In genomic region chr6:125611573-125612399, GRCh38 we compare ENCODE assay signal across 8 cellular contexts.
DNase-seq lines count a peak whose midpoint lies in the region; ATAC-seq and TF ChIP-seq lines count a peak whose summit lies in the region.

No MANE protein-coding gene starts in this region.

- H3K9me2 ChIP-seq in SK-N-SH, result no peaks in the 10 kb centered on the region

- H4K20me1 ChIP-seq in SK-N-SH (ENCODE audit: insufficient read depth), result no peaks in the 10 kb centered on the region

- H3K27ac ChIP-seq in SK-N-SH (ENCODE audit: low read depth in 2 of 2, low read length in 1 of 2) (no peak overlapping the region), lung (ENCODE audit: low read depth in 1 of 2, low read length in 1 of 2) (peak overlapping the region; percentile 4 to 23), tibial artery (peak overlapping the region; percentile 75 to 78)

- H3K4me2 ChIP-seq in SK-N-SH, result peak overlapping the region; percentile 37; the same call in 1 of the 2 replicates

- CTCF ChIA-PET in SK-N-SH (lab: Yijun Ruan, JAX), result no interaction called here

- TF ChIP-seq CTCF in SK-N-SH (IDR thresholded peaks at IDR 0.05), result no peak
- TF ChIP-seq CTCF in lung (IDR thresholded peaks at IDR 0.05; ENCODE audit: control extremely low read depth, extremely low read depth), result no peak
- no peak for TF ChIP-seq CTCF in tibial artery (IDR thresholded peaks at IDR 0.05)

- no peaks in the 10 kb centered on the region for H3K27me3 ChIP-seq in SK-N-SH (ENCODE audit: insufficient read depth)
- H3K27me3 ChIP-seq in lung (ENCODE audit: control insufficient read depth, insufficient read depth), result no peaks in the 10 kb centered on the region
- H3K27me3 ChIP-seq in tibial artery, result no peaks in the 10 kb centered on the region

- POLR2A ChIA-PET in SK-N-SH (lab: Yijun Ruan, JAX), result no interaction called here

- no peaks in the 10 kb centered on the region for H3K9me3 ChIP-seq in SK-N-SH
- H3K9me3 ChIP-seq in lung (ENCODE audit: control insufficient read depth in 2 of 2, insufficient read depth in 1 of 2, low read length in 1 of 2), result no peaks in the 10 kb centered on the region
- no peaks in the 10 kb centered on the region for H3K9me3 ChIP-seq in tibial artery

- TF ChIP-seq EP300 in SK-N-SH (IDR thresholded peaks at IDR 0.05; ENCODE audit: borderline replicate concordance in 1 of 2, low read depth in 1 of 2, low read length in 1 of 2), result no peak

- H3K79me2 ChIP-seq in SK-N-SH (ENCODE audit: insufficient read depth), result no peaks in the 10 kb centered on the region

- H3F3A ChIP-seq in SK-N-SH (replicated peaks; ENCODE audit: insufficient read depth), result no peaks in the 10 kb centered on the region

- H2AFZ ChIP-seq in SK-N-SH (ENCODE audit: low read depth), result peak overlapping the region; percentile 51; the same call in 1 of the 2 replicates

- no peak overlapping the region for H3K9ac ChIP-seq in SK-N-SH

- H3K4me3 ChIP-seq in SK-N-SH (ENCODE audit: low read depth in 2 of 2, low read length in 1 of 2) (no peak overlapping the region), lung (no peak overlapping the region), tibial artery (peak overlapping the region; percentile 36 to 44)

- ATAC-seq in SK-N-SH treated with all-trans-retinoic acid at 6 μM for 48 hours (no peak), lung (ENCODE audit: insufficient read depth, low FRiP score) (no peak), HG02885 (IDR thresholded peaks at IDR 0.05; ENCODE audit: poor library complexity, unreplicated experiment) (no peak), GM21717 (IDR thresholded peaks at IDR 0.05; ENCODE audit: unreplicated experiment) (no peak)

- H3K36me3 ChIP-seq in SK-N-SH (replicated peaks in 1 of 2; ENCODE audit: control insufficient read depth in 1 of 2, insufficient read depth in 2 of 2, low read length in 1 of 2) (no peaks in the 10 kb centered on the region), lung (ENCODE audit: control insufficient read depth in 2 of 2, insufficient read depth in 2 of 2, low read length in 2 of 2) (no peaks in the 10 kb centered on the region), tibial artery (no peaks in the 10 kb centered on the region)

- no peaks in the 10 kb centered on the region for H3K4me1 ChIP-seq in SK-N-SH (ENCODE audit: control insufficient read depth in 1 of 2, insufficient read depth in 2 of 2, low read depth in 1 of 2, low read length in 1 of 2)
- peaks cover 0 to 3% of the 10 kb centered on the region in 2 donors for H3K4me1 ChIP-seq in lung (ENCODE audit: control insufficient read depth in 2 of 2, insufficient read depth in 2 of 2, low read length in 2 of 2)
- H3K4me1 ChIP-seq in tibial artery, result peaks cover 0 to 40% (median 7%) of the 10 kb centered on the region in 4 donors

- DNase-seq in SK-N-SH, result no peak
- peak; percentile 80 for DNase-seq in dedifferentiated amniotic fluid mesenchymal stem cell (ENCODE audit: extremely low spot score)
- no peak for DNase-seq in lung (ENCODE audit: low spot score)
- peak; percentile 47 to 75 for DNase-seq in tibial artery
- no peak for DNase-seq in activated gamma-delta T cell (lab: John Stamatoyannopoulos, UW)

- WGBS in SK-N-SH (ENCODE audit: low lambda C conversion rate), result 8% methylated on average over 11 of the region's 11 CpGs
- 41 to 68% methylated on average over 11 of the region's 11 CpGs for WGBS in lung, 2 donors

- intact Hi-C loops in tibial artery (cut with DNase I; ENCODE audit: low total_unique reads), result no loop called here

- TF ChIP-seq RAD21 in SK-N-SH (IDR thresholded peaks at IDR 0.05; ENCODE audit: low read length), result no peak

TF ChIP-seq in SK-N-SH, 30 proteins besides CTCF, POLR2A, EP300 and RAD21 (continues in another document):
- TF ChIP-seq, protein P1, sequence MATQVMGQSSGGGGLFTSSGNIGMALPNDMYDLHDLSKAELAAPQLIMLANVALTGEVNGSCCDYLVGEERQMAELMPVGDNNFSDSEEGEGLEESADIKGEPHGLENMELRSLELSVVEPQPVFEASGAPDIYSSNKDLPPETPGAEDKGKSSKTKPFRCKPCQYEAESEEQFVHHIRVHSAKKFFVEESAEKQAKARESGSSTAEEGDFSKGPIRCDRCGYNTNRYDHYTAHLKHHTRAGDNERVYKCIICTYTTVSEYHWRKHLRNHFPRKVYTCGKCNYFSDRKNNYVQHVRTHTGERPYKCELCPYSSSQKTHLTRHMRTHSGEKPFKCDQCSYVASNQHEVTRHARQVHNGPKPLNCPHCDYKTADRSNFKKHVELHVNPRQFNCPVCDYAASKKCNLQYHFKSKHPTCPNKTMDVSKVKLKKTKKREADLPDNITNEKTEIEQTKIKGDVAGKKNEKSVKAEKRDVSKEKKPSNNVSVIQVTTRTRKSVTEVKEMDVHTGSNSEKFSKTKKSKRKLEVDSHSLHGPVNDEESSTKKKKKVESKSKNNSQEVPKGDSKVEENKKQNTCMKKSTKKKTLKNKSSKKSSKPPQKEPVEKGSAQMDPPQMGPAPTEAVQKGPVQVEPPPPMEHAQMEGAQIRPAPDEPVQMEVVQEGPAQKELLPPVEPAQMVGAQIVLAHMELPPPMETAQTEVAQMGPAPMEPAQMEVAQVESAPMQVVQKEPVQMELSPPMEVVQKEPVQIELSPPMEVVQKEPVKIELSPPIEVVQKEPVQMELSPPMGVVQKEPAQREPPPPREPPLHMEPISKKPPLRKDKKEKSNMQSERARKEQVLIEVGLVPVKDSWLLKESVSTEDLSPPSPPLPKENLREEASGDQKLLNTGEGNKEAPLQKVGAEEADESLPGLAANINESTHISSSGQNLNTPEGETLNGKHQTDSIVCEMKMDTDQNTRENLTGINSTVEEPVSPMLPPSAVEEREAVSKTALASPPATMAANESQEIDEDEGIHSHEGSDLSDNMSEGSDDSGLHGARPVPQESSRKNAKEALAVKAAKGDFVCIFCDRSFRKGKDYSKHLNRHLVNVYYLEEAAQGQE (IDR thresholded peaks at IDR 0.05; ENCODE audit: low read depth, low read length), result no peak
- TF ChIP-seq FOSL2 (IDR thresholded peaks at IDR 0.05; ENCODE audit: borderline replicate concordance, low read depth), result no peak
- TF ChIP-seq, protein P2, sequence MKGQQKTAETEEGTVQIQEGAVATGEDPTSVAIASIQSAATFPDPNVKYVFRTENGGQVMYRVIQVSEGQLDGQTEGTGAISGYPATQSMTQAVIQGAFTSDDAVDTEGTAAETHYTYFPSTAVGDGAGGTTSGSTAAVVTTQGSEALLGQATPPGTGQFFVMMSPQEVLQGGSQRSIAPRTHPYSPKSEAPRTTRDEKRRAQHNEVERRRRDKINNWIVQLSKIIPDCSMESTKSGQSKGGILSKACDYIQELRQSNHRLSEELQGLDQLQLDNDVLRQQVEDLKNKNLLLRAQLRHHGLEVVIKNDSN (IDR thresholded peaks at IDR 0.05; ENCODE audit: borderline replicate concordance, low read depth), result no peak
- TF ChIP-seq NRF1 (IDR thresholded peaks at IDR 0.05; ENCODE audit: low read depth, low read length), result no peak

TF ChIP-seq in SK-N-SH treated with all-trans-retinoic acid at 6 μM for 48 hours, 23 proteins besides CTCF, POLR2A, EP300 and RAD21:
- no peak for TF ChIP-seq TOX (CRISPR knock-in tag; IDR thresholded peaks at IDR 0.05; ENCODE audit: borderline replicate concordance)
- no peak for TF ChIP-seq PPARA (CRISPR knock-in tag; IDR thresholded peaks at IDR 0.05; ENCODE audit: borderline replicate concordance)
- TF ChIP-seq CSRNP3 (CRISPR knock-in tag; IDR thresholded peaks at IDR 0.05), result no peak
- TF ChIP-seq, protein P3, sequence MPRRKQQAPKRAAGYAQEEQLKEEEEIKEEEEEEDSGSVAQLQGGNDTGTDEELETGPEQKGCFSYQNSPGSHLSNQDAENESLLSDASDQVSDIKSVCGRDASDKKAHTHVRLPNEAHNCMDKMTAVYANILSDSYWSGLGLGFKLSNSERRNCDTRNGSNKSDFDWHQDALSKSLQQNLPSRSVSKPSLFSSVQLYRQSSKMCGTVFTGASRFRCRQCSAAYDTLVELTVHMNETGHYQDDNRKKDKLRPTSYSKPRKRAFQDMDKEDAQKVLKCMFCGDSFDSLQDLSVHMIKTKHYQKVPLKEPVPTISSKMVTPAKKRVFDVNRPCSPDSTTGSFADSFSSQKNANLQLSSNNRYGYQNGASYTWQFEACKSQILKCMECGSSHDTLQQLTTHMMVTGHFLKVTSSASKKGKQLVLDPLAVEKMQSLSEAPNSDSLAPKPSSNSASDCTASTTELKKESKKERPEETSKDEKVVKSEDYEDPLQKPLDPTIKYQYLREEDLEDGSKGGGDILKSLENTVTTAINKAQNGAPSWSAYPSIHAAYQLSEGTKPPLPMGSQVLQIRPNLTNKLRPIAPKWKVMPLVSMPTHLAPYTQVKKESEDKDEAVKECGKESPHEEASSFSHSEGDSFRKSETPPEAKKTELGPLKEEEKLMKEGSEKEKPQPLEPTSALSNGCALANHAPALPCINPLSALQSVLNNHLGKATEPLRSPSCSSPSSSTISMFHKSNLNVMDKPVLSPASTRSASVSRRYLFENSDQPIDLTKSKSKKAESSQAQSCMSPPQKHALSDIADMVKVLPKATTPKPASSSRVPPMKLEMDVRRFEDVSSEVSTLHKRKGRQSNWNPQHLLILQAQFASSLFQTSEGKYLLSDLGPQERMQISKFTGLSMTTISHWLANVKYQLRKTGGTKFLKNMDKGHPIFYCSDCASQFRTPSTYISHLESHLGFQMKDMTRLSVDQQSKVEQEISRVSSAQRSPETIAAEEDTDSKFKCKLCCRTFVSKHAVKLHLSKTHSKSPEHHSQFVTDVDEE (CRISPR knock-in tag; IDR thresholded peaks at IDR 0.05), result no peak
- no peak for TF ChIP-seq RARB (CRISPR knock-in tag; IDR thresholded peaks at IDR 0.05)
- TF ChIP-seq ESRRG (CRISPR knock-in tag; IDR thresholded peaks at IDR 0.05), result no peak

Comparison
In these comparisons a context has a peak if more than half of its experiments do, and no peak if none do; other contexts are left out.
1. DNase-seq: peak in dedifferentiated amniotic fluid mesenchymal stem cell (single experiment) and tibial artery (2 of 2); none in SK-N-SH (single experiment), lung (single experiment) and activated gamma-delta T cell (single experiment).
2. H3K27ac ChIP-seq: peak in lung (2 of 2) and tibial artery (2 of 2); none in SK-N-SH (0 of 2).
3. H3K4me3 ChIP-seq: peak in tibial artery (2 of 2); none in SK-N-SH (0 of 2) and lung (single experiment).